23 cellular contexts compared by ENCODE assay signal in genomic region chr16:79132745-79133144, GRCh38.
"Had no signal": no experiment of that assay in that cellular context is flagged by ENCODE, and none has a peak within 500 bp of the region (broad histone marks: within the 10 kb centered on the region; RNA-seq: fewer than 3 reads in every experiment).

No MANE protein-coding gene starts in this region.

- H3K4me1 ChIP-seq: pancreas had no signal

- DNase-seq: activated CD4-positive, alpha-beta memory T cell treated with anti-CD3 and anti-CD28 coated beads, Interleukin-2, amount 10 ng/mL, durations not matched to agents 7 days and 5 days; activated CD4-positive, alpha-beta T cell treated with anti-CD3 and anti-CD28 coated beads for 48 hours; activated CD4-positive, CD25-positive, alpha-beta regulatory T cell; activated CD8-positive, alpha-beta memory T cell treated with anti-CD3 and anti-CD28 coated beads, Interleukin-2, amount 10 ng/mL, durations not matched to agents 7 days and 5 days; activated naive CD4-positive, alpha-beta T cell; activated naive CD8-positive, alpha-beta T cell treated with anti-CD3 and anti-CD28 coated beads, Interleukin-2, amount 10 ng/mL, durations not matched to agents 7 days and 5 days; activated T-cell treated with anti-CD3 and anti-CD28 coated beads, Interleukin-2, amount 50 U/mL, for 1 hour; brain microvascular endothelial cell; cortex of kidney; erythroblast; mesenchymal stem cell; naive thymus-derived CD4-positive, alpha-beta T cell; pancreas; stimulated activated CD4-positive, alpha-beta T cell treated with anti-CD3 and anti-CD28 coated beads, Interleukin-12 subunit alpha, Interleukin-12 subunit beta, amount 100 ng/mL, for 4 hours; stimulated activated CD4-positive, alpha-beta T cell treated with anti-CD3 and anti-CD28 coated beads, Interleukin-1b, Interleukin-23, amount 100 ng/mL, for 48 hours; stimulated activated CD8-positive, alpha-beta memory T cell treated with anti-CD3 and anti-CD28 coated beads, Interleukin-4, amount 100 ng/mL, for 48 hours; stimulated activated naive CD4-positive, alpha-beta T cell; substantia nigra; T-helper 1 cell; T1000 had no signal

- H3K9me3 ChIP-seq: mucosa of descending colon, pancreas had no signal

- H3K27me3 ChIP-seq: brain microvascular endothelial cell, pancreas had no signal

- H3K4me3 ChIP-seq: mucosa of descending colon, pancreas had no signal

- ATAC-seq: activated CD8-positive, alpha-beta memory T cell treated with anti-CD3 and anti-CD28 coated beads, Interleukin-2, amount 10 ng/mL, durations not matched to agents 7 days and 5 days; activated T-helper 17 cell treated with anti-CD3 and anti-CD28 coated beads, Interleukin-2, amount 50 U/mL, for 72 hours; left colon; mucosa of descending colon; naive thymus-derived CD4-positive, alpha-beta T cell; pancreas had no signal

- H3K36me3 ChIP-seq: brain microvascular endothelial cell, pancreas had no signal

- H3K27ac ChIP-seq: brain microvascular endothelial cell, pancreas had no signal
